ENCODE assay signal across 20 cellular contexts in the genomic region with DNA sequence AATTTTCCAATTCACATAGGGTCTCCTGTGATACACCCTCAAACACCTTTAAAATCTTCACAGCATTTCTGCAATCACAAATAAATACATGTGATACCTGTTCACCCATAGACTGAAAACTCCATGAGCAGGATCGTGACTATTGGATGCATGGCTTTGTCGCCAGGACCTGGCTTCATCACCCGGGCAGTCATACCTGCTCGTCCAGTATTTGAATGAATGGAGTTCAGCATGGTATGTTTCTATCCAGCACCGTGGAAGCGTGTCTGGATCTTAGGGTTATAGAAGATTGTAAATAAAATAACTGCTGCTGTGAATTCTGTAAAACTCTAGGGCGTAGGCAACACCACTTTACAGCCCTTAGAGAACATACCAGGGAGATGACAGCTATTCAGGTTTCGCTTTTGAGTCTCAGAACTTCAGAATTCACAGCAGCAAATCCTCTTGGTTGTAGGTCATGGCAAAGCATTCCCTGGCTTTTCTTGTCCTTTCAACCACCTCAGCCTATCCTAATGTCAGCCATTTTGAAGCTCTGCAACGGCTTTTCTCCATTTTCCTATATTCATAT. TPM values are rescaled to one million over a fixed set of nuclear protein-coding genes. Genes with fewer than 3 reads are reported as not detected.
DNase-seq lines count a peak whose midpoint lies in the region; ATAC-seq and TF ChIP-seq lines count a peak whose summit lies in the region.
"Had no signal": no experiment of that assay in that cellular context is flagged by ENCODE, and none has a peak within 500 bp of the region (broad histone marks: within the 10 kb centered on the region; RNA-seq: fewer than 3 reads in every experiment).

No MANE protein-coding gene starts in this region.

- peaks cover 8% of the 10 kb centered on the region for H3K4me1 ChIP-seq in lower lobe of right lung
- H3K4me1 ChIP-seq in effector memory CD4-positive, alpha-beta T cell (ENCODE audit: control insufficient read depth, insufficient read depth, low read length, poor library complexity, severe bottlenecking) = no peaks in the 10 kb centered on the region
- H3K4me1 ChIP-seq: BE2C had no signal

- H3K4me3 ChIP-seq in lower lobe of right lung = no peak overlapping the region
- H3K4me3 ChIP-seq in effector memory CD4-positive, alpha-beta T cell (ENCODE audit: insufficient read depth, low read depth, low read length, poor library complexity, severe bottlenecking) = no peak overlapping the region
- H3K4me3 ChIP-seq: GM12878, GM23248 had no signal

- no peaks in the 10 kb centered on the region for H3K27me3 ChIP-seq in lower lobe of right lung (ENCODE audit: low read depth)
- no peaks in the 10 kb centered on the region for H3K27me3 ChIP-seq in effector memory CD4-positive, alpha-beta T cell (replicated peaks; ENCODE audit: control insufficient read depth, insufficient read depth, low read length, poor library complexity, severe bottlenecking)
- H3K27me3 ChIP-seq: BE2C had no signal

- no peaks in the 10 kb centered on the region for H3K36me3 Mint-ChIP-seq in activated CD4-positive, alpha-beta memory T cell treated with anti-CD3 and anti-CD28 coated beads for 36 hours

- peaks cover 8% of the 10 kb centered on the region for H3K4me1 Mint-ChIP-seq in activated CD4-positive, alpha-beta memory T cell treated with anti-CD3 and anti-CD28 coated beads for 36 hours (ENCODE audit: low read depth)

- H3K27ac ChIP-seq in epithelial cell of prostate (peak overlapping the region; percentile 56), lower lobe of right lung (no peak overlapping the region), caudate nucleus (ENCODE audit: low read depth, low read length) (no peak overlapping the region)
- no peak overlapping the region for H3K27ac ChIP-seq in effector memory CD4-positive, alpha-beta T cell (ENCODE audit: insufficient read depth, low read length, poor library complexity, severe bottlenecking)
- H3K27ac ChIP-seq: 22Rv1, GM23248, KMS-11 had no signal

- no peaks in the 10 kb centered on the region for H3K27me3 Mint-ChIP-seq in activated CD4-positive, alpha-beta memory T cell treated with anti-CD3 and anti-CD28 coated beads for 36 hours
- H3K27me3 Mint-ChIP-seq: CD4-positive, alpha-beta T cell had no signal

- no peak for TF ChIP-seq CTCF in lower lobe of right lung (IDR thresholded peaks at IDR 0.05)

- no peaks in the 10 kb centered on the region for H3K36me3 ChIP-seq in lower lobe of right lung
- no peaks in the 10 kb centered on the region for H3K36me3 ChIP-seq in effector memory CD4-positive, alpha-beta T cell (ENCODE audit: control insufficient read depth, insufficient read depth, low read length)
- H3K36me3 ChIP-seq: BE2C had no signal

- H3K27ac Mint-ChIP-seq in activated CD4-positive, alpha-beta memory T cell treated with anti-CD3 and anti-CD28 coated beads for 36 hours = no peak overlapping the region
- H3K27ac Mint-ChIP-seq: CD4-positive, alpha-beta T cell had no signal

- peak; percentile 35 for DNase-seq in SIG-M5 treated with dmso at 0.1 percent for 504 hours (lab: John Stamatoyannopoulos, UW; ENCODE audit: unreplicated experiment)
- no peak for DNase-seq in SIG-M5 (lab: John Stamatoyannopoulos, UW)
- DNase-seq in epithelial cell of prostate (ENCODE audit: low read depth, low spot score) = no peak
- DNase-seq in lower lobe of right lung = no peak
- no peak for DNase-seq in activated CD4-positive, alpha-beta memory T cell treated with anti-CD3 and anti-CD28 coated beads for 36 hours
- no peak for DNase-seq in caudate nucleus (lab: John Stamatoyannopoulos, UW)
- no peak for DNase-seq in NAMALWA (ENCODE audit: low spot score)
- DNase-seq in effector memory CD4-positive, alpha-beta T cell = no peak
- DNase-seq: BE2C; CD4-positive, alpha-beta T cell; DMS53; GM23248; NCI-H1048; NCI-H2227 treated with DMSO at 0.1 percent for 48 hours; NCI-H524; SHP77 had no signal

- POLR2A ChIA-PET in activated CD4-positive, alpha-beta memory T cell treated with anti-CD3 and anti-CD28 coated beads for 36 hours (lab: Charles Lee) = no interaction called here

- H3K9me3 Mint-ChIP-seq in activated CD4-positive, alpha-beta memory T cell treated with anti-CD3 and anti-CD28 coated beads for 36 hours = no peaks in the 10 kb centered on the region
- H3K9me3 Mint-ChIP-seq: CD4-positive, alpha-beta T cell had no signal

- H3K4me3 Mint-ChIP-seq in activated CD4-positive, alpha-beta memory T cell treated with anti-CD3 and anti-CD28 coated beads for 36 hours = no peak overlapping the region
- H3K4me3 Mint-ChIP-seq: CD4-positive, alpha-beta T cell had no signal

- CTCF ChIA-PET in activated CD4-positive, alpha-beta memory T cell treated with anti-CD3 and anti-CD28 coated beads for 36 hours (lab: Charles Lee) = no interaction called here

- peak; percentile 44 to 71 for ATAC-seq in lower lobe of right lung
- ATAC-seq: GM12878, HepG2 had no signal

- no peaks in the 10 kb centered on the region for H3K9me3 ChIP-seq in lower lobe of right lung
- H3K9me3 ChIP-seq in effector memory CD4-positive, alpha-beta T cell (ENCODE audit: control insufficient read depth, low read length) = no peaks in the 10 kb centered on the region
- H3K9me3 ChIP-seq: BE2C had no signal

- intact Hi-C loops in lower lobe of right lung (cut with DNase I) = no loop called here
- intact Hi-C loops in activated CD4-positive, alpha-beta memory T cell treated with anti-CD3 and anti-CD28 coated beads for 36 hours (cut with micrococcal nuclease) = no loop called here

RNA-seq across cellular contexts. Expression of gene USP6NL, which starts 47.4 kb away (rescaled TPM):
- 20.0 TPM for total RNA-seq in lower lobe of right lung
- 1 to 10 TPM; 3.2 to 3.4 TPM for total RNA-seq in activated CD4-positive, alpha-beta memory T cell treated with anti-CD3 and anti-CD28 coated beads for 36 hours
